1 cellular context compared by ENCODE assay signal in the genomic region with DNA sequence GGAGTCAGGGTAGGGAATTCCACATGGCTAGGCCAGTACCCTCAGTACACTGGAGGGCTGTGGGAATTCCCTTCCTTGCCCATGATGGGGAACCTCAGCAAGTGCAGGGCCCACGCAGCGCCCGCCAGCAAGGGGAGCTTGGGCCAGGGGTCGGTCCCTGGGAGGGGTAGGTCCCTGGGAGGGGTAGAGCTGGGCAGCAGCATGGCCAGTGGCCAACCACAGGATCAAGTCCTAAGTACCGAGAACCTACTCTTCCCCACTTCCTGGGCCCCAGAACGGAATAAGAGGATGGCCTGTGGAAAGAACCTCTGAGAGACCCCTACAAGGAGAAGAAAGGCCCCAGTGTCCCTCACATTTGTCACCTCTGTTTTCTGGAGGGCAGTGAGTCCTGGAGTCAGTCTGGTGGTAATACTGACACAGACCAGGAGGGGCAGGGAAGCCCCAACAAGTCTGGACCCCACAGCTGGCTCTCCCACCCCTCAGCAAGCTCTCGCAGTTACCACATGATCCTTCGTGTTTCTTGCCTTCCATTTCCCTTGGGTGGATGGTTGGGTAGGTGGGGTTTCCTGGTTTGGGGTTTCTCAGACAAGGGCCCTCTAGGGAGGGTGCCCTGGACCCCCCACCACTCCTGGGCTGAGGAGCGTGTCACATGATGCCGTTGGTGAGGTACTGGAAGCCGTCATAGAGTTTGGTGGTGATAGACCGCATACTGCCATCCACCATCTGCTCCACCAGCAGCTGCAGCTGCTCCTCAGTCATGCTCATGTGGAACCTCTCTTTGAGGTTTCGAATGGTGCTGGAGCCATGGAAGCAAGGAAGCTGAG.
TF ChIP-seq lines count a peak whose summit lies in the region.

No MANE protein-coding gene starts in this region.

TF ChIP-seq in WTC11, 78 proteins besides CTCF, POLR2A, EP300 and RAD21 (continued from another document):
- TF ChIP-seq, protein P1, sequence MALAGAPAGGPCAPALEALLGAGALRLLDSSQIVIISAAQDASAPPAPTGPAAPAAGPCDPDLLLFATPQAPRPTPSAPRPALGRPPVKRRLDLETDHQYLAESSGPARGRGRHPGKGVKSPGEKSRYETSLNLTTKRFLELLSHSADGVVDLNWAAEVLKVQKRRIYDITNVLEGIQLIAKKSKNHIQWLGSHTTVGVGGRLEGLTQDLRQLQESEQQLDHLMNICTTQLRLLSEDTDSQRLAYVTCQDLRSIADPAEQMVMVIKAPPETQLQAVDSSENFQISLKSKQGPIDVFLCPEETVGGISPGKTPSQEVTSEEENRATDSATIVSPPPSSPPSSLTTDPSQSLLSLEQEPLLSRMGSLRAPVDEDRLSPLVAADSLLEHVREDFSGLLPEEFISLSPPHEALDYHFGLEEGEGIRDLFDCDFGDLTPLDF (CRISPR knock-in tag; IDR thresholded peaks at IDR 0.05) = no peak
- no peak for TF ChIP-seq ZNF512 (CRISPR knock-in tag; IDR thresholded peaks at IDR 0.05; ENCODE audit: borderline replicate concordance)
- no peak for TF ChIP-seq MXD4 (CRISPR knock-in tag; IDR thresholded peaks at IDR 0.05; ENCODE audit: borderline replicate concordance)
